ENCODE assay signal across 1 cellular context in the genomic region with DNA sequence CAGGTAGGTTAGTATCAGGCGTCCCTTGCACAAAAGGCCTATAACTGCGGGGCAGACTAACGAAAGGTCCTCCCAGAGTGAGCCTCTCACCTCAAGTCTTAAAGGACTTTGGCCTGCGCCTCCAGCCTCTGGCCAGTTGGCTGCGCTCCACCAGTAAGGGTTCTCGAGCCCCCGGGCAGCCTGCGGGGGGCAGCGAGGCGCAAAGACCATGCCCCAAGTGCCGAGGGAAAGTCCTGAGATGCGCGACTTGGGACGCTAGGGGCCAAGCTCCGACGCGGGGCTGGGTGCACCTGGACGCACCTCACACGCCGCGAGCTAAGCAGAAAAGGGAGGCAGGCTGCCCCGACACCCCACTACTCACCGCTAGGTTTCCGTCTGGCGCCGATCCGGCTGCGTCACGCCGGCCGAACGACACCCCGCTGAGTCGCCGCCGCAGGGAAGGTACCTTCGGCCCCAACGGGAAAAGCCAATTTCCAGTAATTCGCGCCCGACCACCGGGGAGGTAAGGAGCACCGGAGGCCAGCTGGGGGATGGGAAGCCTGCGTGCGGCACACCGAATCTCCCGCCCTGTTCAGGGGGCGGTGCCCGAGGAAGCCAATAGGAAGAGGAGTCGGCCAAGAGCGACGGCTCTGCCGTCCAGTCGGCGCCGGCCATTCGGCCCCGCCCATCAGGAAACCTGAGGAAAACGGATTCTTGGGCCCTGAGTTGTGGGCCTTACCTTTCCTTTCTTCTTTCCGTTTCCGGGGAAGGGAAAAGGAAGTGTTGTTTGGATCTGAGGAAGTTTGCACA.
A peak's percentile ranks its signal among the peaks of the same experiment; 100 is the strongest.
TF ChIP-seq lines count a peak whose summit lies in the region.

Gene ORC2, minus strand, starts transcription at position 532 of the 789 bp plus-strand sequence. CDS start 5,537 bp downstream, outside the sequence.

TF ChIP-seq in K562, 482 proteins besides CTCF, POLR2A, EP300 and RAD21 (continued from another document and continues in another):
- TF ChIP-seq ZBTB5 (IDR thresholded peaks at IDR 0.05) (no peak), PHF20 (IDR thresholded peaks at IDR 0.05; ENCODE audit: partially characterized antibody) (no peak), ZNF384 (IDR thresholded peaks at IDR 0.05; ENCODE audit: low read depth, low read length) (no peak), HOMEZ (CRISPR knock-in tag; IDR thresholded peaks at IDR 0.05) (no peak), GTF2B (IDR thresholded peaks at IDR 0.05; ENCODE audit: extremely low read depth, insufficient read length) (no peak), ZFP1 (CRISPR knock-in tag; IDR thresholded peaks at IDR 0.05) (no peak), SMARCA5 (IDR thresholded peaks at IDR 0.05) (peak; percentile 80; the same call in 1 of the 2 replicates), NR1H2 (CRISPR knock-in tag; IDR thresholded peaks at IDR 0.05) (no peak), NFRKB (IDR thresholded peaks at IDR 0.05; ENCODE audit: low read depth) (peak; percentile 47; the same call in 1 of the 2 replicates), CCNT2 (IDR thresholded peaks at IDR 0.05; ENCODE audit: borderline replicate concordance, extremely low read depth, insufficient read length, low read depth, low read length) (peak; percentile 14), CGGBP1 (CRISPR knock-in tag; IDR thresholded peaks at IDR 0.05) (no peak), KDM5B (IDR thresholded peaks at IDR 0.05; ENCODE audit: insufficient replicate concordance, low read depth, low read length) (peak; percentile 41), HNRNPK (IDR thresholded peaks at IDR 0.05; ENCODE audit: low read depth, low read length, poor library complexity, severe bottlenecking) (no peak), POLR3G (IDR thresholded peaks at IDR 0.05; ENCODE audit: extremely low read depth, insufficient read length, insufficient replicate concordance) (no peak), RCOR1 (IDR thresholded peaks at IDR 0.05; ENCODE audit: borderline replicate concordance in 1 of 2, low read depth in 2 of 2, low read length in 2 of 2) (0 out of 4 replicates have a peak, but pooled peaks of 1 of the 2 experiments have one; percentile 15), DNMT1 (IDR thresholded peaks at IDR 0.05) (no peak), CTBP1 (IDR thresholded peaks at IDR 0.05; ENCODE audit: borderline replicate concordance) (peak; percentile 68), ZNF507 (tag; conservative IDR thresholded peaks at IDR 0.05) (no peak), ATF4 (CRISPR knock-in tag; IDR thresholded peaks at IDR 0.05) (no peak), RFX5 (IDR thresholded peaks at IDR 0.05; ENCODE audit: low read depth, low read length) (no peak), MED1 (CRISPR knock-in tag; IDR thresholded peaks at IDR 0.05; ENCODE audit: borderline replicate concordance) (no peak), ZNF586 (CRISPR knock-in tag; conservative IDR thresholded peaks at IDR 0.05) (no peak), ARID1B (IDR thresholded peaks at IDR 0.05) (no peak; the same call in 1 of the 2 replicates), CREB3 (tag; conservative IDR thresholded peaks at IDR 0.05; ENCODE audit: low read depth) (no peak), COPS2 (conservative IDR thresholded peaks at IDR 0.05) (no peak), CC2D1A (IDR thresholded peaks at IDR 0.05) (0 out of 2 replicates have a peak, but pooled peaks have one; percentile 32), SAFB2 (IDR thresholded peaks at IDR 0.05; ENCODE audit: borderline replicate concordance, low read depth, low read length, severe bottlenecking) (no peak), SLC30A9 (CRISPR knock-in tag; IDR thresholded peaks at IDR 0.05) (no peak), THRA (IDR thresholded peaks at IDR 0.05) (no peak), SMAD3 (CRISPR knock-in tag; conservative IDR thresholded peaks at IDR 0.05) (no peak)
- TF ChIP-seq, protein P1, sequence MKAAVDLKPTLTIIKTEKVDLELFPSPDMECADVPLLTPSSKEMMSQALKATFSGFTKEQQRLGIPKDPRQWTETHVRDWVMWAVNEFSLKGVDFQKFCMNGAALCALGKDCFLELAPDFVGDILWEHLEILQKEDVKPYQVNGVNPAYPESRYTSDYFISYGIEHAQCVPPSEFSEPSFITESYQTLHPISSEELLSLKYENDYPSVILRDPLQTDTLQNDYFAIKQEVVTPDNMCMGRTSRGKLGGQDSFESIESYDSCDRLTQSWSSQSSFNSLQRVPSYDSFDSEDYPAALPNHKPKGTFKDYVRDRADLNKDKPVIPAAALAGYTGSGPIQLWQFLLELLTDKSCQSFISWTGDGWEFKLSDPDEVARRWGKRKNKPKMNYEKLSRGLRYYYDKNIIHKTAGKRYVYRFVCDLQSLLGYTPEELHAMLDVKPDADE (conservative IDR thresholded peaks at IDR 0.05; ENCODE audit: control insufficient read depth, low read depth, low read length) = no peak
- TF ChIP-seq, protein P2, sequence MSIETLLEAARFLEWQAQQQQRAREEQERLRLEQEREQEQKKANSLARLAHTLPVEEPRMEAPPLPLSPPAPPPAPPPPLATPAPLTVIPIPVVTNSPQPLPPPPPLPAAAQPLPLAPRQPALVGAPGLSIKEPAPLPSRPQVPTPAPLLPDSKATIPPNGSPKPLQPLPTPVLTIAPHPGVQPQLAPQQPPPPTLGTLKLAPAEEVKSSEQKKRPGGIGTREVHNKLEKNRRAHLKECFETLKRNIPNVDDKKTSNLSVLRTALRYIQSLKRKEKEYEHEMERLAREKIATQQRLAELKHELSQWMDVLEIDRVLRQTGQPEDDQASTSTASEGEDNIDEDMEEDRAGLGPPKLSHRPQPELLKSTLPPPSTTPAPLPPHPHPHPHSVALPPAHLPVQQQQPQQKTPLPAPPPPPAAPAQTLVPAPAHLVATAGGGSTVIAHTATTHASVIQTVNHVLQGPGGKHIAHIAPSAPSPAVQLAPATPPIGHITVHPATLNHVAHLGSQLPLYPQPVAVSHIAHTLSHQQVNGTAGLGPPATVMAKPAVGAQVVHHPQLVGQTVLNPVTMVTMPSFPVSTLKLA (conservative IDR thresholded peaks at IDR 0.05) = peak; percentile 71 to 75; a peak in 3 of 4 replicates
- TF ChIP-seq, protein P3, sequence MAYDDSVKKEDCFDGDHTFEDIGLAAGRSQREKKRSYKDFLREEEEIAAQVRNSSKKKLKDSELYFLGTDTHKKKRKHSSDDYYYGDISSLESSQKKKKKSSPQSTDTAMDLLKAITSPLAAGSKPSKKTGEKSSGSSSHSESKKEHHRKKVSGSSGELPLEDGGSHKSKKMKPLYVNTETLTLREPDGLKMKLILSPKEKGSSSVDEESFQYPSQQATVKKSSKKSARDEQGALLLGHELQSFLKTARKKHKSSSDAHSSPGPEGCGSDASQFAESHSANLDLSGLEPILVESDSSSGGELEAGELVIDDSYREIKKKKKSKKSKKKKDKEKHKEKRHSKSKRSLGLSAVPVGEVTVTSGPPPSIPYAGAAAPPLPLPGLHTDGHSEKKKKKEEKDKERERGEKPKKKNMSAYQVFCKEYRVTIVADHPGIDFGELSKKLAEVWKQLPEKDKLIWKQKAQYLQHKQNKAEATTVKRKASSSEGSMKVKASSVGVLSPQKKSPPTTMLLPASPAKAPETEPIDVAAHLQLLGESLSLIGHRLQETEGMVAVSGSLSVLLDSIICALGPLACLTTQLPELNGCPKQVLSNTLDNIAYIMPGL (CRISPR knock-in tag; IDR thresholded peaks at IDR 0.05) = peak; percentile 97
- TF ChIP-seq, protein P4, sequence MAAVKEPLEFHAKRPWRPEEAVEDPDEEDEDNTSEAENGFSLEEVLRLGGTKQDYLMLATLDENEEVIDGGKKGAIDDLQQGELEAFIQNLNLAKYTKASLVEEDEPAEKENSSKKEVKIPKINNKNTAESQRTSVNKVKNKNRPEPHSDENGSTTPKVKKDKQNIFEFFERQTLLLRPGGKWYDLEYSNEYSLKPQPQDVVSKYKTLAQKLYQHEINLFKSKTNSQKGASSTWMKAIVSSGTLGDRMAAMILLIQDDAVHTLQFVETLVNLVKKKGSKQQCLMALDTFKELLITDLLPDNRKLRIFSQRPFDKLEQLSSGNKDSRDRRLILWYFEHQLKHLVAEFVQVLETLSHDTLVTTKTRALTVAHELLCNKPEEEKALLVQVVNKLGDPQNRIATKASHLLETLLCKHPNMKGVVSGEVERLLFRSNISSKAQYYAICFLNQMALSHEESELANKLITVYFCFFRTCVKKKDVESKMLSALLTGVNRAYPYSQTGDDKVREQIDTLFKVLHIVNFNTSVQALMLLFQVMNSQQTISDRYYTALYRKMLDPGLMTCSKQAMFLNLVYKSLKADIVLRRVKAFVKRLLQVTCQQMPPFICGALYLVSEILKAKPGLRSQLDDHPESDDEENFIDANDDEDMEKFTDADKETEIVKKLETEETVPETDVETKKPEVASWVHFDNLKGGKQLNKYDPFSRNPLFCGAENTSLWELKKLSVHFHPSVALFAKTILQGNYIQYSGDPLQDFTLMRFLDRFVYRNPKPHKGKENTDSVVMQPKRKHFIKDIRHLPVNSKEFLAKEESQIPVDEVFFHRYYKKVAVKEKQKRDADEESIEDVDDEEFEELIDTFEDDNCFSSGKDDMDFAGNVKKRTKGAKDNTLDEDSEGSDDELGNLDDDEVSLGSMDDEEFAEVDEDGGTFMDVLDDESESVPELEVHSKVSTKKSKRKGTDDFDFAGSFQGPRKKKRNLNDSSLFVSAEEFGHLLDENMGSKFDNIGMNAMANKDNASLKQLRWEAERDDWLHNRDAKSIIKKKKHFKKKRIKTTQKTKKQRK (IDR thresholded peaks at IDR 0.05; ENCODE audit: borderline replicate concordance, low read depth, low read length) = peak; percentile 59; the same call in 1 of the 2 replicates
